1 cellular context compared by ENCODE assay signal in genomic region chr9:120920495-120921178, GRCh38.
TF ChIP-seq lines count a peak whose summit lies in the region.

No MANE protein-coding gene starts in this region.

TF ChIP-seq in GM23338, 12 proteins besides CTCF, POLR2A, EP300 and RAD21 (continued from another document):
- TF ChIP-seq ZNF462 (CRISPR knock-in tag; IDR thresholded peaks at IDR 0.05), result no peak
- no peak for TF ChIP-seq ZNF114 (CRISPR knock-in tag; IDR thresholded peaks at IDR 0.05)
- no peak for TF ChIP-seq EZH2phosphoT487 (IDR thresholded peaks at IDR 0.05; ENCODE audit: unreplicated experiment)
- TF ChIP-seq STAT1 (IDR thresholded peaks at IDR 0.05; ENCODE audit: unreplicated experiment), result no peak
- no peak for TF ChIP-seq ETS1 (IDR thresholded peaks at IDR 0.05)
- TF ChIP-seq CREB1 (CRISPR knock-in tag; IDR thresholded peaks at IDR 0.05; ENCODE audit: low read depth), result no peak
- TF ChIP-seq ZNF331 (CRISPR knock-in tag; IDR thresholded peaks at IDR 0.05; ENCODE audit: low read depth), result no peak
